In the genomic region with DNA sequence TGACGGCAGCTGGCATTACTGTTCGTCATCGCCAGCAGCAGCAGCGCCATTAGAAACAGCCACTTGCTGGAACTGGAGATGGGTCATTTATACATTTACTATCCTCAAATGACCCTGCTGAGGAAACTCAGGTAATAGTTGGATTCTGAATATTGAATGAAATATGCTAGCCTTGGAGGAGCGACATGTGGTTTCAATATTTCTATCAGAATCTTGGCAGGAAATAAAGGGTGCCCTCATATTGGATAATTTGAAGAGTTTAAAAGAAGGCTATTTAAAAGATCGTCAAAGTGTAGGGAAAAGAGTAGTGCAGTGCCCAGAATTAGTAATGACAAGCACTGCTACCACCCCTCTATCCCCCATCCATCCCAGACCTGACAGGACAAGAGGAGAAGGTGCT, we compare ENCODE assay signal across 36 cellular contexts.
"Had no signal": no experiment of that assay in that cellular context is flagged by ENCODE, and none has a peak within 500 bp of the region (broad histone marks: within the 10 kb centered on the region; RNA-seq: fewer than 3 reads in every experiment).

No MANE protein-coding gene starts in this region.

- H3K36me3 Mint-ChIP-seq: activated CD4-positive, alpha-beta memory T cell treated with anti-CD3 and anti-CD28 coated beads for 36 hours; activated CD8-positive, alpha-beta memory T cell treated with anti-CD3 and anti-CD28 coated beads, Interleukin-2, amount 10 ng/mL, durations not matched to agents 7 days and 5 days; activated naive CD4-positive, alpha-beta T cell treated with anti-CD3 and anti-CD28 coated beads, Interleukin-2, amount 10 ng/mL, durations not matched to agents 7 days and 5 days; activated naive CD8-positive, alpha-beta T cell had no signal

- H3K27me3 Mint-ChIP-seq: activated CD8-positive, alpha-beta memory T cell treated with anti-CD3 and anti-CD28 coated beads, Interleukin-2, amount 10 ng/mL, durations not matched to agents 7 days and 5 days; activated naive CD8-positive, alpha-beta T cell had no signal

- H3K4me3 ChIP-seq: MG63 had no signal

- H3K9me3 Mint-ChIP-seq: activated B cell treated with CpG ODN at 0.5 μM for 24 hours; activated CD4-positive, alpha-beta memory T cell treated with anti-CD3 and anti-CD28 coated beads for 36 hours; activated naive CD4-positive, alpha-beta T cell treated with anti-CD3 and anti-CD28 coated beads, Interleukin-2, amount 10 ng/mL, durations not matched to agents 7 days and 5 days; activated naive CD8-positive, alpha-beta T cell treated with anti-CD3 and anti-CD28 coated beads, Interleukin-2, amount 50 U/mL, for 24 hours; T-helper 2 cell treated with Interferon-gamma antibody and Interleukin-4, amounts not matched to agents 5 μg/mL and 100 μg/mL, for 36 hours had no signal

- H3K27ac Mint-ChIP-seq: activated B cell treated with CpG ODN at 0.5 μM for 24 hours; activated CD4-positive, alpha-beta memory T cell treated with anti-CD3 and anti-CD28 coated beads for 36 hours; activated CD8-positive, alpha-beta memory T cell treated with anti-CD3 and anti-CD28 coated beads, Interleukin-2, amount 10 ng/mL, durations not matched to agents 7 days and 5 days; activated naive CD4-positive, alpha-beta T cell treated with anti-CD3 and anti-CD28 coated beads, Interleukin-2, amount 10 ng/mL, durations not matched to agents 7 days and 5 days; activated naive CD8-positive, alpha-beta T cell; activated naive CD8-positive, alpha-beta T cell treated with anti-CD3 and anti-CD28 coated beads, Interleukin-2, amount 50 U/mL, for 24 hours; T-helper 2 cell treated with Interferon-gamma antibody and Interleukin-4, amounts not matched to agents 5 μg/mL and 100 μg/mL, for 36 hours had no signal

- ATAC-seq: activated CD8-positive, alpha-beta memory T cell treated with anti-CD3 and anti-CD28 coated beads, Interleukin-2, amount 10 ng/mL, durations not matched to agents 7 days and 5 days; Right ventricle myocardium inferior had no signal

- H3K9me3 ChIP-seq: MG63 had no signal

- H3K27me3 ChIP-seq: brain microvascular endothelial cell, MG63 had no signal

- DNase-seq: activated B cell treated with CpG ODN at 0.5 μM for 24 hours; activated CD4-positive, alpha-beta memory T cell treated with anti-CD3 and anti-CD28 coated beads for 36 hours; activated CD4-positive, alpha-beta T cell treated with anti-CD3 and anti-CD28 coated beads for 4 hours; activated CD4-positive, alpha-beta T cell treated with anti-CD3 and anti-CD28 coated beads, Interleukin-2, amount 50 U/mL, for 1 hour; activated CD4-positive, CD25-positive, alpha-beta regulatory T cell treated with anti-CD3 and anti-CD28 coated beads, Interleukin-2, amount 50 U/mL, for 72 hours; activated CD8-positive, alpha-beta memory T cell treated with anti-CD3 and anti-CD28 coated beads, Interleukin-2, amount 10 ng/mL, durations not matched to agents 7 days and 5 days; activated CD8-positive, alpha-beta memory T cell treated with anti-CD3 and anti-CD28 coated beads, Interleukin-2, amount 50 U/mL, for 48 hours; activated effector memory CD4-positive, alpha-beta T cell treated with Interleukin-2 at 50 U/mL for 16 hours; activated naive CD4-positive, alpha-beta T cell treated with anti-CD3 and anti-CD28 coated beads, Interleukin-2, amount 10 ng/mL, durations not matched to agents 7 days and 5 days; activated naive CD8-positive, alpha-beta T cell treated with anti-CD3 and anti-CD28 coated beads, Interleukin-2, amount 50 U/mL, for 24 hours; activated T-cell treated with anti-CD3 and anti-CD28 coated beads, Interleukin-2, amount 50 U/mL, for 48 hours; amniotic stem cell; aorta; brain microvascular endothelial cell; central memory CD4-positive, alpha-beta T cell; Kasumi-1; KG1; MG63; NCI-H1048; NCI-H1105 treated with DMSO at 0.1 percent for 48 hours; NCI-H1436; NCI-H1694; NCI-H1930; NCI-H2081 treated with DMSO at 0.1 percent for 48 hours; NCI-H2171; NCI-H748 treated with DMSO at 0.1 percent for 48 hours; NK-92 treated with Interleukin-12 subunit alpha and Interleukin-12 subunit beta, amount 100 ng/mL, for 24 hours; PC-3; SIG-M5 had no signal

- H3K36me3 ChIP-seq: brain microvascular endothelial cell, MG63 had no signal

- FAIRE-seq: RCC 7860, TTC549 had no signal

- H3K4me3 Mint-ChIP-seq: activated B cell treated with CpG ODN at 0.5 μM for 24 hours; activated CD4-positive, alpha-beta memory T cell treated with anti-CD3 and anti-CD28 coated beads for 36 hours; activated CD8-positive, alpha-beta memory T cell treated with anti-CD3 and anti-CD28 coated beads, Interleukin-2, amount 10 ng/mL, durations not matched to agents 7 days and 5 days; activated naive CD4-positive, alpha-beta T cell treated with anti-CD3 and anti-CD28 coated beads, Interleukin-2, amount 10 ng/mL, durations not matched to agents 7 days and 5 days; activated naive CD8-positive, alpha-beta T cell; activated naive CD8-positive, alpha-beta T cell treated with anti-CD3 and anti-CD28 coated beads, Interleukin-2, amount 50 U/mL, for 24 hours; T-helper 2 cell treated with Interferon-gamma antibody and Interleukin-4, amounts not matched to agents 5 μg/mL and 100 μg/mL, for 36 hours had no signal

- H3K4me1 Mint-ChIP-seq: activated B cell treated with CpG ODN at 0.5 μM for 24 hours; activated CD8-positive, alpha-beta memory T cell treated with anti-CD3 and anti-CD28 coated beads, Interleukin-2, amount 10 ng/mL, durations not matched to agents 7 days and 5 days; activated naive CD4-positive, alpha-beta T cell treated with anti-CD3 and anti-CD28 coated beads, Interleukin-2, amount 10 ng/mL, durations not matched to agents 7 days and 5 days had no signal

- H3K27ac ChIP-seq: brain microvascular endothelial cell, RWPE1, VCaP had no signal
